3 cellular contexts compared by ENCODE assay signal in genomic region chr14:47454025-47454424, GRCh38.
"Had no signal": no experiment of that assay in that cellular context is flagged by ENCODE, and none has a peak within 500 bp of the region (broad histone marks: within the 10 kb centered on the region; RNA-seq: fewer than 3 reads in every experiment).

No MANE protein-coding gene starts in this region.

- DNase-seq: GDM1, GF-D8 had no signal

- H3K4me3 ChIP-seq: GM12878 had no signal
